Comparison of ENCODE assay signal across 27 cellular contexts in genomic region chr21:45749974-45750373, GRCh38.
"Had no signal": no experiment of that assay in that cellular context is flagged by ENCODE, and none has a peak within 500 bp of the region (broad histone marks: within the 10 kb centered on the region; RNA-seq: fewer than 3 reads in every experiment).

No MANE protein-coding gene starts in this region.

- H3K27ac ChIP-seq: neural progenitor cell, neutrophil, pancreas, psoas muscle, right lobe of liver, sigmoid colon, stomach, thoracic aorta, thyroid gland, tibial nerve, upper lobe of left lung, vagina had no signal

- H3K36me3 ChIP-seq: neural progenitor cell, pancreas, right lobe of liver, sigmoid colon, stomach, thoracic aorta, thyroid gland, upper lobe of left lung, vagina had no signal

- H3K9me3 Mint-ChIP-seq: natural killer cell; nephron; stimulated activated effector memory CD8-positive, alpha-beta T cell treated with anti-CD3 and anti-CD28 coated beads, Interleukin-12 subunit alpha, Interleukin-12 subunit beta, amount 100 ng/mL, for 72 hours; stimulated activated naive B cell treated with anti-CD40 and anti-IgM and Interleukin-4, amounts not matched to agents 10 μg/mL and 1 μg/mL and 100 μg/mL, for 72 hours had no signal

- H3K36me3 Mint-ChIP-seq: natural killer cell; stimulated activated effector memory CD8-positive, alpha-beta T cell treated with anti-CD3 and anti-CD28 coated beads, Interleukin-12 subunit alpha, Interleukin-12 subunit beta, amount 100 ng/mL, for 72 hours had no signal

- H3K27ac Mint-ChIP-seq: natural killer cell; nephron; neural progenitor cell; progenitor cell of endocrine pancreas; stimulated activated naive B cell treated with anti-CD40 and anti-IgM and Interleukin-4, amounts not matched to agents 10 μg/mL and 1 μg/mL and 100 μg/mL, for 72 hours; stimulated activated naive CD8-positive, alpha-beta T cell treated with anti-CD3 and anti-CD28 coated beads, Interleukin-15, Interleukin-2, amounts not matched to agents 100 ng/mL and 50 ng/mL, for 24 hours had no signal

- H3K4me1 ChIP-seq: neural progenitor cell, pancreas, right lobe of liver, stomach, thyroid gland, tibial nerve, upper lobe of left lung, vagina had no signal

- H3K4me3 Mint-ChIP-seq: natural killer cell; nephron; neural progenitor cell; stimulated activated effector memory CD8-positive, alpha-beta T cell treated with anti-CD3 and anti-CD28 coated beads, Interleukin-12 subunit alpha, Interleukin-12 subunit beta, amount 100 ng/mL, for 72 hours; stimulated activated naive B cell treated with anti-CD40 and anti-IgM and Interleukin-4, amounts not matched to agents 10 μg/mL and 1 μg/mL and 100 μg/mL, for 72 hours; stimulated activated naive CD8-positive, alpha-beta T cell treated with anti-CD3 and anti-CD28 coated beads, Interleukin-15, Interleukin-2, amounts not matched to agents 100 ng/mL and 50 ng/mL, for 24 hours had no signal

- H3K4me1 Mint-ChIP-seq: natural killer cell; stimulated activated effector memory CD8-positive, alpha-beta T cell treated with anti-CD3 and anti-CD28 coated beads, Interleukin-12 subunit alpha, Interleukin-12 subunit beta, amount 100 ng/mL, for 72 hours; stimulated activated naive B cell treated with anti-CD40 and anti-IgM and Interleukin-4, amounts not matched to agents 10 μg/mL and 1 μg/mL and 100 μg/mL, for 72 hours had no signal

- H3K4me3 ChIP-seq: neural progenitor cell, pancreas, psoas muscle, right lobe of liver, sigmoid colon, stomach, thoracic aorta, thyroid gland, tibial nerve, upper lobe of left lung, vagina had no signal

- H3K27me3 ChIP-seq: neural progenitor cell, neutrophil, pancreas, right lobe of liver, sigmoid colon, stomach, thyroid gland, tibial nerve, upper lobe of left lung, vagina had no signal

- H3K9me3 ChIP-seq: neutrophil, pancreas, psoas muscle, right lobe of liver, sigmoid colon, stomach, thoracic aorta, thyroid gland, upper lobe of left lung, vagina had no signal

- DNase-seq: natural killer cell; nucleus accumbens; pancreas; psoas muscle; right lobe of liver; sigmoid colon; small intestine; stimulated activated CD4-positive, alpha-beta T cell treated with anti-CD3 and anti-CD28 coated beads, Interleukin-15, amount 100 ng/mL, for 24 hours; stimulated activated CD4-positive, alpha-beta T cell treated with anti-CD3 and anti-CD28 coated beads, Interleukin-2, amount 100 ng/mL, for 24 hours; stimulated activated CD4-positive, alpha-beta T cell treated with anti-CD3 and anti-CD28 coated beads, Interleukin-2, amount 100 ng/mL, for 48 hours; stimulated activated CD4-positive, alpha-beta T cell treated with anti-CD3 and anti-CD28 coated beads, Interleukin-4, amount 100 ng/mL, for 24 hours; stimulated activated naive B cell treated with anti-CD40 and anti-IgM and Interleukin-4, amounts not matched to agents 10 μg/mL and 1 μg/mL and 100 μg/mL, for 72 hours; stimulated activated naive CD4-positive, alpha-beta T cell treated with Interleukin-2 at 50 U/mL for 16 hours; stomach; thyroid gland; trophoblast cell had no signal

- ATAC-seq: natural killer cell; pancreas; psoas muscle; right cardiac atrium; right lobe of liver; stimulated activated effector memory CD8-positive, alpha-beta T cell treated with anti-CD3 and anti-CD28 coated beads, Interleukin-12 subunit alpha, Interleukin-12 subunit beta, amount 100 ng/mL, for 72 hours; stimulated activated naive B cell treated with anti-CD40 and anti-IgM and Interleukin-4, amounts not matched to agents 10 μg/mL and 1 μg/mL and 100 μg/mL, for 72 hours had no signal
